In genomic region chr20:62516345-62516744, GRCh38 we compare ENCODE assay signal across 15 cellular contexts. TPM values are rescaled to one million over a fixed set of nuclear protein-coding genes. Genes with fewer than 3 reads are reported as not detected.
DNase-seq lines count a peak whose midpoint lies in the region; ATAC-seq, FAIRE-seq and TF ChIP-seq lines count a peak whose summit lies in the region.
"Had no signal": no experiment of that assay in that cellular context is flagged by ENCODE, and none has a peak within 500 bp of the region (broad histone marks: within the 10 kb centered on the region; RNA-seq: fewer than 3 reads in every experiment).

No MANE protein-coding gene starts in this region.

- no peaks in the 10 kb centered on the region for H3K79me1 ChIP-seq in IMR-90 (ENCODE audit: low read depth in 1 of 2, low read length in 2 of 2)
- H3K79me1 ChIP-seq in mesendoderm (ENCODE audit: low read length) = no peaks in the 10 kb centered on the region

- H2AK5ac ChIP-seq in IMR-90 (ENCODE audit: low read depth, low read length) (no peak overlapping the region), mesendoderm (ENCODE audit: low read length) (no peak overlapping the region)

- H3K18ac ChIP-seq in IMR-90 (ENCODE audit: low read depth, low read length) = no peak overlapping the region
- H3K18ac ChIP-seq in mesendoderm (ENCODE audit: low read length) = no peak overlapping the region

- H3K36me3 Mint-ChIP-seq in Calu3 (ENCODE audit: insufficient read depth, unreplicated experiment) = peaks cover 9% of the 10 kb centered on the region
- H3K36me3 Mint-ChIP-seq: stimulated activated effector memory CD8-positive, alpha-beta T cell treated with anti-CD3 and anti-CD28 coated beads, Interleukin-12 subunit alpha, Interleukin-12 subunit beta, amount 100 ng/mL, for 72 hours had no signal

- H2AK9ac ChIP-seq in IMR-90 (replicated peaks; ENCODE audit: low read depth, low read length, poor library complexity) = no peak overlapping the region

- no peak for TF ChIP-seq POLR2A in IMR-90 (IDR thresholded peaks at IDR 0.05; ENCODE audit: low read depth, low read length)
- TF ChIP-seq POLR2A in K562 (conservative IDR thresholded peaks at IDR 0.05) = no peak
- TF ChIP-seq POLR2A in erythroblast (IDR thresholded peaks at IDR 0.05; ENCODE audit: low read length) = no peak

- WGBS in IMR-90 (ENCODE audit: extremely low coverage in 2 of 2, insufficient read length in 1 of 2), 2 experiments = 72% methylated on average over 8 of the region's 13 CpGs; no CpG with 5 or more reads in 1 of the 2 experiments
- 3% methylated on average over 13 of the region's 13 CpGs for WGBS in K562 (ENCODE audit: insufficient coverage, low coverage, missing lambda C conversion rate)
- WGBS in mesendoderm (ENCODE audit: extremely low coverage, insufficient coverage, low lambda C conversion rate) = no CpG with 5 or more reads among the region's 13 CpGs

- peaks cover 99% of the 10 kb centered on the region for H3K27me3 Mint-ChIP-seq in Calu3 (ENCODE audit: unreplicated experiment)

- H2BK120ac ChIP-seq in IMR-90 (ENCODE audit: low read depth, low read length) (no peak overlapping the region), mesendoderm (ENCODE audit: low read depth, low read length) (no peak overlapping the region)

- H3K27ac ChIP-seq in IMR-90 (ENCODE audit: insufficient read depth, low read length) (no peak overlapping the region), K562 (ENCODE audit: extremely low read depth, low read depth, low read length) (no peak overlapping the region), mesendoderm (ENCODE audit: low read depth, low read length) (no peak overlapping the region), coronary artery (no peak overlapping the region)

- dilution Hi-C loops in IMR-90 (cut with HindIII; ENCODE audit: low sequenced_read_pairs, unreplicated experiment) = no loop called here

- no peak overlapping the region for H3K27ac Mint-ChIP-seq in Calu3 (ENCODE audit: unreplicated experiment)
- H3K27ac Mint-ChIP-seq: activated CD4-positive, alpha-beta T cell treated with anti-CD3 and anti-CD28 coated beads for 36 hours; stimulated activated effector memory CD8-positive, alpha-beta T cell treated with anti-CD3 and anti-CD28 coated beads, Interleukin-12 subunit alpha, Interleukin-12 subunit beta, amount 100 ng/mL, for 72 hours had no signal

- no peak overlapping the region for H3K9ac ChIP-seq in IMR-90 (ENCODE audit: low read depth, low read length)
- H3K9ac ChIP-seq in K562 (ENCODE audit: insufficient read depth in 1 of 2, low read depth in 2 of 2, low read length in 2 of 2) = peak overlapping the region in 1 of 2 experiments; percentile 4; a peak in 1 of 4 replicates
- H3K9ac ChIP-seq in mesendoderm (ENCODE audit: low read length) = no peak overlapping the region

- H3K56ac ChIP-seq in IMR-90 (ENCODE audit: extremely low read depth, insufficient read depth, low read length) (no peak overlapping the region), mesendoderm (ENCODE audit: low read length) (no peak overlapping the region)

- H3K4me1 Mint-ChIP-seq in Calu3 (ENCODE audit: low read depth, unreplicated experiment) = no peaks in the 10 kb centered on the region
- H3K4me1 Mint-ChIP-seq: stimulated activated effector memory CD8-positive, alpha-beta T cell treated with anti-CD3 and anti-CD28 coated beads, Interleukin-12 subunit alpha, Interleukin-12 subunit beta, amount 100 ng/mL, for 72 hours had no signal

- TF ChIP-seq RAD21 in IMR-90 (IDR thresholded peaks at IDR 0.05; ENCODE audit: low read length) = no peak
- TF ChIP-seq RAD21 in K562 (CRISPR knock-in tag; conservative IDR thresholded peaks at IDR 0.05 in 1 of 2, IDR thresholded peaks at IDR 0.05 in 1 of 2) = peak; percentile 70 to 82

- no peak for ATAC-seq in IMR-90 (ENCODE audit: low read depth)
- peak; percentile 92 for ATAC-seq in K562
- no peak for ATAC-seq in HG03457 (IDR thresholded peaks at IDR 0.05; ENCODE audit: unreplicated experiment)
- ATAC-seq: activated CD4-positive, alpha-beta T cell treated with anti-CD3 and anti-CD28 coated beads for 36 hours; stimulated activated effector memory CD8-positive, alpha-beta T cell treated with anti-CD3 and anti-CD28 coated beads, Interleukin-12 subunit alpha, Interleukin-12 subunit beta, amount 100 ng/mL, for 72 hours had no signal

- H3K4me3 Mint-ChIP-seq in Calu3 (ENCODE audit: low read depth, unreplicated experiment) = no peak overlapping the region
- H3K4me3 Mint-ChIP-seq: activated CD4-positive, alpha-beta T cell treated with anti-CD3 and anti-CD28 coated beads for 36 hours; stimulated activated effector memory CD8-positive, alpha-beta T cell treated with anti-CD3 and anti-CD28 coated beads, Interleukin-12 subunit alpha, Interleukin-12 subunit beta, amount 100 ng/mL, for 72 hours had no signal

- H2AFZ ChIP-seq in IMR-90 (replicated peaks; ENCODE audit: low read length, poor library complexity) = no peak overlapping the region
- H2AFZ ChIP-seq in K562 (ENCODE audit: low read depth, low read length) = no peak overlapping the region

- H3K4me2 ChIP-seq in IMR-90 (ENCODE audit: low read depth, low read length) (no peak overlapping the region), K562 (ENCODE audit: insufficient read depth, low read length) (no peak overlapping the region), mesendoderm (ENCODE audit: low read length) (no peak overlapping the region)

- H2BK5ac ChIP-seq in IMR-90 (ENCODE audit: low read depth, low read length, poor library complexity, severe bottlenecking) = no peak overlapping the region
- H2BK5ac ChIP-seq in mesendoderm (ENCODE audit: low read length) = no peak overlapping the region

- intact Hi-C loops in Calu3 (cut with micrococcal nuclease; ENCODE audit: unreplicated experiment) = loop anchor here (2.0 kb wide), 1 partner anchor 100 kb away; no protein-coding TSS in a partner anchor
- intact Hi-C loops in IMR-90 (cut with micrococcal nuclease) = no loop called here
- intact Hi-C loops in K562 (cut with micrococcal nuclease) = loop anchor here (5.0 kb wide), 1 partner anchor 101 kb away; no protein-coding TSS in a partner anchor

- H3K23ac ChIP-seq in IMR-90 (ENCODE audit: low read depth, low read length) = no peak overlapping the region
- no peak overlapping the region for H3K23ac ChIP-seq in mesendoderm (ENCODE audit: low read length)

- H3K4me3 ChIP-seq in IMR-90 (ENCODE audit: insufficient read depth, low read depth, low read length) (no peak overlapping the region), K562 (no peak overlapping the region), mesendoderm (ENCODE audit: low read length) (no peak overlapping the region), coronary artery (no peak overlapping the region)

- DNase-seq in Calu3 = peak; percentile 75
- DNase-seq in IMR-90 = no peak
- peak; percentile 72 to 78 (median 76) for DNase-seq in K562 (ENCODE audit: extremely low read depth in 1 of 4, low spot score in 3 of 4)
- peak; percentile 32 for DNase-seq in mesendoderm
- DNase-seq in erythroblast (lab: John Stamatoyannopoulos, UW) = no peak
- no peak for DNase-seq in coronary artery (ENCODE audit: low spot score)
- DNase-seq in NCI-H2171 treated with DMSO at 0.1 percent for 48 hours (lab: John Stamatoyannopoulos, UW) = no peak
- DNase-seq: activated CD4-positive, alpha-beta T cell treated with anti-CD3 and anti-CD28 coated beads for 36 hours; activated effector memory CD4-positive, alpha-beta T cell treated with Interleukin-2 at 50 U/mL for 16 hours; central memory CD4-positive, alpha-beta T cell; NCI-H1092 treated with DMSO at 0.1 percent for 48 hours had no signal

- H4K20me1 ChIP-seq in IMR-90 (ENCODE audit: insufficient read depth, low read length) = no peaks in the 10 kb centered on the region
- no peaks in the 10 kb centered on the region for H4K20me1 ChIP-seq in K562 (replicated peaks; ENCODE audit: control insufficient read depth, insufficient read depth, low read length)

- H3K9me1 ChIP-seq in IMR-90 (ENCODE audit: insufficient read depth, low read length) (no peaks in the 10 kb centered on the region), K562 (ENCODE audit: control insufficient read depth, insufficient read depth, low read length) (no peaks in the 10 kb centered on the region)

- H3K36me3 ChIP-seq in IMR-90 (ENCODE audit: control insufficient read depth, insufficient read depth, low read length) (no peaks in the 10 kb centered on the region), K562 (ENCODE audit: control insufficient read depth, insufficient read depth, low read length) (no peaks in the 10 kb centered on the region), mesendoderm (ENCODE audit: control insufficient read depth, insufficient read depth, low read length) (no peaks in the 10 kb centered on the region)

- H3K4ac ChIP-seq in IMR-90 (ENCODE audit: low read depth, low read length) = no peak overlapping the region
- no peak overlapping the region for H3K4ac ChIP-seq in mesendoderm (ENCODE audit: low read depth, low read length)

- H3K4me1 ChIP-seq in IMR-90 (ENCODE audit: control insufficient read depth, insufficient read depth, low read length) = no peaks in the 10 kb centered on the region
- peaks cover 0 to 77% of the 10 kb centered on the region in 2 experiments; a peak in 3 of 5 replicates for H3K4me1 ChIP-seq in K562 (replicated peaks in 1 of 2; ENCODE audit: control insufficient read depth in 2 of 2, insufficient read depth in 2 of 2, low read length in 2 of 2)
- H3K4me1 ChIP-seq in mesendoderm (ENCODE audit: control insufficient read depth, low read depth, low read length) = no peaks in the 10 kb centered on the region

- H3K14ac ChIP-seq in IMR-90 (replicated peaks; ENCODE audit: low read depth, low read length) = no peak overlapping the region

- no peaks in the 10 kb centered on the region for H3K9me3 Mint-ChIP-seq in Calu3 (ENCODE audit: low read depth, unreplicated experiment)
- H3K9me3 Mint-ChIP-seq: stimulated activated effector memory CD8-positive, alpha-beta T cell treated with anti-CD3 and anti-CD28 coated beads, Interleukin-12 subunit alpha, Interleukin-12 subunit beta, amount 100 ng/mL, for 72 hours had no signal

- POLR2A ChIA-PET in IMR-90 (lab: Charles Lee; ENCODE audit: unreplicated experiment) = no interaction called here
- POLR2A ChIA-PET in K562 (lab: Yijun Ruan, JAX) = interaction anchor here (0.6 to 0.9 kb wide), 2 partner anchors 17 to 103 kb away, joined by 3 to 4 read pairs; no protein-coding TSS in a partner anchor

- no peaks in the 10 kb centered on the region for H3K79me2 ChIP-seq in K562 (ENCODE audit: control insufficient read depth, insufficient read depth, low read length)
- H3K79me2 ChIP-seq in mesendoderm (ENCODE audit: control insufficient read depth, insufficient read depth, low read length) = no peaks in the 10 kb centered on the region

- H4K8ac ChIP-seq in IMR-90 (ENCODE audit: low read depth in 2 of 2, low read length in 2 of 2) = no peak overlapping the region
- H4K8ac ChIP-seq in mesendoderm (ENCODE audit: low read depth, low read length) = no peak overlapping the region

- H4K91ac ChIP-seq in IMR-90 (ENCODE audit: insufficient read depth, low read depth, low read length) = no peak overlapping the region

- TF ChIP-seq EP300 in K562 (IDR thresholded peaks at IDR 0.05; ENCODE audit: low read length) = no peak

- no peak for FAIRE-seq in K562 (lab: Jason Lieb, UNC)
- FAIRE-seq: D721Med, islet of Langerhans had no signal

- H4K5ac ChIP-seq in IMR-90 (ENCODE audit: low read depth, low read length) = no peak overlapping the region
- H4K5ac ChIP-seq in mesendoderm (ENCODE audit: low read length) = no peak overlapping the region

- in situ Hi-C loops in IMR-90 (cut with MboI; ENCODE audit: low sequenced_read_pairs) (no loop called here), K562 (cut with MboI) (no loop called here)

- BruUV-seq in Calu3 (replicated peaks; lab: Mats Ljungman, UMichigan) (no TSS peak), IMR-90 (replicated peaks; lab: Mats Ljungman, UMichigan) (no TSS peak), K562 (replicated peaks; lab: Mats Ljungman, UMichigan) (no TSS peak)

- H2BK15ac ChIP-seq in IMR-90 (ENCODE audit: low read depth, low read length) = no peak overlapping the region
- H2BK15ac ChIP-seq in mesendoderm (replicated peaks; ENCODE audit: low read depth) = no peak overlapping the region

- CTCF ChIA-PET in Calu3 (lab: Charles Lee) (interaction anchor here (0.6 to 2.1 kb wide), 4 partner anchors 101 to 298 kb away, joined by 3 to 11 read pairs (median 4); no protein-coding TSS in a partner anchor), IMR-90 (lab: Yijun Ruan, JAX) (no interaction called here), K562 (lab: Yijun Ruan, JAX; ENCODE audit: low intra/inter-chr PET ratio) (interaction anchor here (0.8 to 1.8 kb wide), 2 partner anchors 100 to 275 kb away, joined by 3 to 10 read pairs; no protein-coding TSS in a partner anchor)

- H3K27me3 ChIP-seq in IMR-90 (ENCODE audit: control insufficient read depth, insufficient read depth, low read length) (peaks cover 46% of the 10 kb centered on the region), K562 (ENCODE audit: control insufficient read depth in 2 of 2, insufficient read depth in 2 of 2, low read length in 2 of 2) (peaks cover 18 to 41% of the 10 kb centered on the region in 2 experiments; a peak in 4 of 5 replicates), mesendoderm (ENCODE audit: insufficient read depth, low read length, poor library complexity) (no peaks in the 10 kb centered on the region)

- TF ChIP-seq CTCF in Calu3 (IDR thresholded peaks at IDR 0.05; ENCODE audit: unreplicated experiment) = peak; percentile 66
- TF ChIP-seq CTCF in IMR-90 (conservative IDR thresholded peaks at IDR 0.05; ENCODE audit: low read depth, low read length) = 0 out of 2 replicates have a peak, but pooled peaks have one; percentile 2
- peak; percentile 78 to 91 (median 79) for TF ChIP-seq CTCF in K562 (IDR thresholded peaks at IDR 0.05 in 2 of 3, conservative IDR thresholded peaks at IDR 0.05 in 1 of 3; ENCODE audit: insufficient read depth in 2 of 3, low read depth in 1 of 3, low read length in 3 of 3)
- no peak for TF ChIP-seq CTCF in coronary artery (IDR thresholded peaks at IDR 0.05)

- no peak overlapping the region for H2BK20ac ChIP-seq in IMR-90 (ENCODE audit: low read depth, low read length)

- no peaks in the 10 kb centered on the region for H3K9me3 ChIP-seq in IMR-90 (ENCODE audit: control insufficient read depth, insufficient read depth, low read length)
- H3K9me3 ChIP-seq in K562 (replicated peaks; ENCODE audit: control insufficient read depth, insufficient read depth, low read depth, low read length) = no peaks in the 10 kb centered on the region

RNA-seq across cellular contexts. Expression of gene GATA5, which starts 40.5 kb away (rescaled TPM):
- total RNA-seq in Calu3 (2022) (not detected in 2 replicates), IMR-90 (2012; rRNA removed) (not detected in 2 replicates), K562 (2014; rRNA removed) (0.18 and 0.45 TPM in 2 replicates), K562 (2014; rRNA removed; fragmentation: Illumina TruSeq; extraction: Trizol) (0.06 TPM in 1 of 2 replicates, not detected in the other), K562 (2015; rRNA removed; fragmentation: Illumina TruSeq; extraction: Trizol) (0.08 and 0.22 TPM in 2 replicates), K562 (2021) (0.49 TPM in 2 replicates)
- polyA plus RNA-seq in IMR-90 (2012; rRNA removed) (not detected in 2 replicates), K562 (2011; rRNA removed) (0.57 and 0.68 TPM in 2 replicates), K562 (2014; fragmentation: Illumina TruSeq; extraction: Trizol) (0.09 and 0.11 TPM in 2 replicates), K562 (2014; fragmentation: Nextera tagmentation; extraction: Ambion mirVana) (not detected), K562 (2014; rRNA removed) (0.16 and 0.34 TPM in 2 replicates)
- polyA plus RNA-seq in IMR-90 (2012; cell fraction: cytosol; rRNA removed) = not detected in 2 replicates
- polyA plus RNA-seq in IMR-90 (2012; cell fraction: nucleus; rRNA removed; ENCODE audit: low replicate concordance) = not detected in 2 replicates
- total RNA-seq in K562 (2011; cell fraction: chromatin; rRNA removed; ENCODE audit: low replicate concordance) = 0.40 and 1.3 TPM in 2 replicates
- 0.66 and 0.67 TPM in 2 replicates for total RNA-seq in K562 (2011; cell fraction: nucleolus; rRNA removed)
- total RNA-seq in K562 (2011; cell fraction: nucleoplasm; rRNA removed) = 0.29 and 0.46 TPM in 2 replicates
- 0.68 and 2.4 TPM in 2 replicates for polyA plus RNA-seq in K562 (2011; cell fraction: cytosol; rRNA removed)
- polyA plus RNA-seq in K562 (2011; cell fraction: nucleus; rRNA removed) = 1.4 and 2.7 TPM in 2 replicates
- 0.43 and 0.44 TPM in 2 replicates for polyA plus RNA-seq in K562 (2012)
- polyA minus RNA-seq in K562 (2011; rRNA and poly(A)+ RNA removed) = 0.12 and 0.39 TPM in 2 replicates
- polyA minus RNA-seq in K562 (2011; cell fraction: cytosol; rRNA and poly(A)+ RNA removed) = 0.86 and 1.5 TPM in 2 replicates
- 0.67 TPM in 2 replicates for polyA minus RNA-seq in K562 (2011; cell fraction: nucleus; rRNA and poly(A)+ RNA removed)
- polyA plus RNA-seq in mesendoderm (2013, experiment 1 of 2) = 0.07 TPM
- polyA plus RNA-seq in mesendoderm (2013, experiment 2 of 2) = 0.10 TPM
- total RNA-seq: activated CD4-positive, alpha-beta T cell treated with anti-CD3 and anti-CD28 coated beads for 36 hours had no signal

Comparison
In these comparisons a context has a peak if more than half of its experiments do, and no peak if none do; other contexts are left out.
1. DNase-seq: peak in Calu3 (single experiment), K562 (4 of 4) and mesendoderm (single experiment); none in IMR-90 (single experiment), erythroblast (0 of 2), coronary artery (single experiment) and NCI-H2171 treated with DMSO at 0.1 percent for 48 hours (single experiment).